In the genomic region with DNA sequence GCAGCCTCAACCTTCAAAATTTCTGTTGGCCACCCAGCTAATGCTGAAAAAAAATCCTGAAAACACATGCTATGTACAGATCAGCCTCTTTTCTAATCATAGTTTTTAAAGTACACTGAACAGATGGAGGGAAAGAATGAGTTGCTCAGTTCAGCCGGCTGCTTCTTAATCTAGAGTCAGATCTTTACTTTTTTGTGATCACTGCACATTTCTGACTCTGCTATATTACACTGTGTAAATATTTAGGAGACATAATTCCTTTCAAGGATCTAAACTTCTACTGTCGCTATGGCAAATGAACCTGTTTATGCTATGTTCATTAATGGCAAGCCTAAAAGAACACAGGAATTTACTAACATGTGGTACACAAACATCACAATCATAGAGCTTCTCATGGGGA, we compare ENCODE assay signal across 20 cellular contexts.
DNase-seq lines count a peak whose midpoint lies in the region; ATAC-seq and TF ChIP-seq lines count a peak whose summit lies in the region.
"Had no signal": no experiment of that assay in that cellular context is flagged by ENCODE, and none has a peak within 500 bp of the region (broad histone marks: within the 10 kb centered on the region; RNA-seq: fewer than 3 reads in every experiment).

No MANE protein-coding gene starts in this region.

- H3K36me3 ChIP-seq in effector memory CD4-positive, alpha-beta T cell (ENCODE audit: control insufficient read depth, insufficient read depth, low read length): no peaks in the 10 kb centered on the region
- H3K36me3 ChIP-seq: neutrophil had no signal

- ATAC-seq in GM21576 (IDR thresholded peaks at IDR 0.05; ENCODE audit: unreplicated experiment): peak; percentile 14
- ATAC-seq: foreskin keratinocyte had no signal

- peak overlapping the region; percentile 9 for H3K27ac Mint-ChIP-seq in T-helper 2 cell treated with Interferon-gamma antibody and Interleukin-4, amounts not matched to agents 5 μg/mL and 100 μg/mL, for 36 hours
- H3K27ac Mint-ChIP-seq in immature natural killer cell: peak overlapping the region in 1 of 6 donors; percentile 41

- H3K9me3 ChIP-seq in effector memory CD4-positive, alpha-beta T cell (ENCODE audit: control insufficient read depth, low read length): no peaks in the 10 kb centered on the region
- H3K9me3 ChIP-seq: neutrophil had no signal

- peaks cover 28% of the 10 kb centered on the region for H3K4me1 Mint-ChIP-seq in T-helper 2 cell treated with Interferon-gamma antibody and Interleukin-4, amounts not matched to agents 5 μg/mL and 100 μg/mL, for 36 hours (ENCODE audit: low read depth)
- H3K4me1 Mint-ChIP-seq in immature natural killer cell: peaks cover 4 to 8% of the 10 kb centered on the region in 2 donors

- no peak overlapping the region for H3K27ac ChIP-seq in effector memory CD4-positive, alpha-beta T cell (ENCODE audit: insufficient read depth, low read length, poor library complexity, severe bottlenecking)
- H3K27ac ChIP-seq: foreskin keratinocyte, HL-60, neutrophil, PC-9, spleen had no signal

- no peak overlapping the region for H3K4me3 ChIP-seq in fibroblast of villous mesenchyme (ENCODE audit: low read depth, low read length)
- H3K4me3 ChIP-seq in effector memory CD4-positive, alpha-beta T cell (ENCODE audit: insufficient read depth, low read depth, low read length, poor library complexity, severe bottlenecking): no peak overlapping the region
- H3K4me3 ChIP-seq: PC-9, spleen had no signal

- peaks cover 17% of the 10 kb centered on the region for H3K36me3 Mint-ChIP-seq in T-helper 2 cell treated with Interferon-gamma antibody and Interleukin-4, amounts not matched to agents 5 μg/mL and 100 μg/mL, for 36 hours (ENCODE audit: low read depth)
- peaks cover 3 to 8% (median 3%) of the 10 kb centered on the region in 3 donors for H3K36me3 Mint-ChIP-seq in immature natural killer cell

- no peaks in the 10 kb centered on the region for H3K27me3 ChIP-seq in effector memory CD4-positive, alpha-beta T cell (replicated peaks; ENCODE audit: control insufficient read depth, insufficient read depth, low read length, poor library complexity, severe bottlenecking)
- H3K27me3 ChIP-seq: foreskin keratinocyte, neutrophil, spleen had no signal

- TF ChIP-seq CTCF in fibroblast of villous mesenchyme (IDR thresholded peaks at IDR 0.05; ENCODE audit: insufficient read depth, low read depth, low read length): no peak

- DNase-seq in DMS 273 treated with DMSO at 0.1 percent for 48 hours (lab: John Stamatoyannopoulos, UW) (peak; percentile 69), fibroblast of villous mesenchyme (ENCODE audit: low read depth) (peak; percentile 33), immature natural killer cell (no peak), HuH-7.5 (ENCODE audit: low spot score) (no peak), DMS79 treated with DMSO at 0.1 percent for 48 hours (lab: John Stamatoyannopoulos, UW) (no peak)
- DNase-seq in T-helper 2 cell treated with Interferon-gamma antibody and Interleukin-4, amounts not matched to agents 5 μg/mL and 100 μg/mL, for 36 hours (ENCODE audit: low spot score): no peak
- no peak for DNase-seq in effector memory CD4-positive, alpha-beta T cell
- DNase-seq: activated CD4-positive, alpha-beta T cell treated with anti-CD3 and anti-CD28 coated beads, Interleukin-2, amount 50 U/mL, for 4 hours; dermis blood vessel endothelial cell; DND-41; foreskin keratinocyte; MV-4-11; NCI-H1694; NCI-H82; PC-9; SHP77 treated with DMSO at 0.1 percent for 48 hours; spleen had no signal

- H3K9me3 Mint-ChIP-seq in T-helper 2 cell treated with Interferon-gamma antibody and Interleukin-4, amounts not matched to agents 5 μg/mL and 100 μg/mL, for 36 hours: peaks cover 5% of the 10 kb centered on the region
- H3K9me3 Mint-ChIP-seq in immature natural killer cell: no peaks in the 10 kb centered on the region

- no peaks in the 10 kb centered on the region for H3K27me3 Mint-ChIP-seq in T-helper 2 cell treated with Interferon-gamma antibody and Interleukin-4, amounts not matched to agents 5 μg/mL and 100 μg/mL, for 36 hours (ENCODE audit: low read depth)
- peaks cover 0 to 3% (median 0%) of the 10 kb centered on the region in 3 donors for H3K27me3 Mint-ChIP-seq in immature natural killer cell (ENCODE audit: low read depth in 3 of 3)

- H3K4me1 ChIP-seq in effector memory CD4-positive, alpha-beta T cell (ENCODE audit: control insufficient read depth, insufficient read depth, low read length, poor library complexity, severe bottlenecking): no peaks in the 10 kb centered on the region
- H3K4me1 ChIP-seq: foreskin keratinocyte had no signal

- no peak overlapping the region for H3K4me3 Mint-ChIP-seq in T-helper 2 cell treated with Interferon-gamma antibody and Interleukin-4, amounts not matched to agents 5 μg/mL and 100 μg/mL, for 36 hours
- no peak overlapping the region for H3K4me3 Mint-ChIP-seq in immature natural killer cell

Comparison
In these comparisons a context has a peak if more than half of its experiments do, and no peak if none do; other contexts are left out.
1. DNase-seq: peak in DMS 273 treated with DMSO at 0.1 percent for 48 hours (single experiment) and fibroblast of villous mesenchyme (single experiment); none in T-helper 2 cell treated with Interferon-gamma antibody and Interleukin-4, amounts not matched to agents 5 μg/mL and 100 μg/mL, for 36 hours (single experiment), effector memory CD4-positive, alpha-beta T cell (0 of 3), immature natural killer cell (0 of 3), HuH-7.5 (single experiment) and DMS79 treated with DMSO at 0.1 percent for 48 hours (single experiment).